Comparison of ENCODE assay signal across 9 cellular contexts in the genomic region with DNA sequence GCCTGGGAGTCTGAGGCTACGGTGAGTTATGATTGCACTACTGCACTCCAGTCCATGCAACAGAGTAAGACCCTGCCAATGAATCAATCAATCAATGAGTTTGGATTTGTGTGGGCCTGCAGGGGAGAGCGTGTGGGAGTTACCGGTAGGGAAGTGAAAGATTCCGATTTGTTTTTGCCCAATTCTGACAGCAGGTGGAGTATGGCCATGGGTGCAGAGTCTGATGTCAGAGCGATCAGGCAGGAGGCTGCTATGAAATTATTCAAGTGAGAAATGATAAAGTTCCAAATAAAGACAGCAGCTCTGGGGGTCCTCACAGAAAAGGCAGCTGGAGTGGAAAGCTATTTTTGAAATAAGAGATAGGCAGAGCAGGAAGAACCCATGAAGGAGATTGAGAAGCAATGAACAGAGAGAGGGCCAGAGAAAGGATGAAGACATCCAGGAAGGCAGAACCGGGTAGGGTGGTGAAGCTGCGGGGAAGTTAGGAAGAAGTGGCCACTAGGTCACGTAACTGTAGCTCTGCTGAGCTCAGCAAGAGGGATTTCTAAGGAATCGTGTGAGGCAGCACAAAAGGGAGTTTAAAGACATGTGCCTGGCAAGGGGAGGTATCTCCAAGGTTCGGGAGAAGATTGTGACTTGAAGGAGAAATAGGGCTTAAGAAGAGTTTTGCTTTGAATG.
DNase-seq lines count a peak whose midpoint lies in the region; ATAC-seq and TF ChIP-seq lines count a peak whose summit lies in the region.
"Had no signal": no experiment of that assay in that cellular context is flagged by ENCODE, and none has a peak within 500 bp of the region (broad histone marks: within the 10 kb centered on the region; RNA-seq: fewer than 3 reads in every experiment).

No MANE protein-coding gene starts in this region.

- H3K9me3 ChIP-seq in colonic mucosa (no peaks in the 10 kb centered on the region), ovary (no peaks in the 10 kb centered on the region)
- no peaks in the 10 kb centered on the region for H3K9me3 ChIP-seq in CD8-positive, alpha-beta memory T cell (ENCODE audit: low read length)

- H3K27me3 Mint-ChIP-seq in HFFc6 (ENCODE audit: insufficient read depth), result no peaks in the 10 kb centered on the region; the same call in 1 of the 2 replicates
- peaks cover 2 to 3% of the 10 kb centered on the region in 2 donors for H3K27me3 Mint-ChIP-seq in CD8-positive, alpha-beta memory T cell

- H3K27ac ChIP-seq in colonic mucosa (no peak overlapping the region), ovary (no peak overlapping the region)
- H3K27ac ChIP-seq in CD8-positive, alpha-beta memory T cell (ENCODE audit: low read depth, low read length), result no peak overlapping the region

- no peaks in the 10 kb centered on the region for H3K36me3 Mint-ChIP-seq in HFFc6 (ENCODE audit: low read depth)
- H3K36me3 Mint-ChIP-seq in CD8-positive, alpha-beta memory T cell, result no peaks in the 10 kb centered on the region

- no peaks in the 10 kb centered on the region for H3K9me3 Mint-ChIP-seq in HFFc6
- H3K9me3 Mint-ChIP-seq in CD8-positive, alpha-beta memory T cell, result peaks cover 0 to 2% (median 0%) of the 10 kb centered on the region in 5 donors

- no peaks in the 10 kb centered on the region for H3K36me3 ChIP-seq in colonic mucosa
- H3K36me3 ChIP-seq in CD8-positive, alpha-beta memory T cell (ENCODE audit: insufficient read depth, low read length), result no peaks in the 10 kb centered on the region
- H3K36me3 ChIP-seq in ovary, result no peaks in the 10 kb centered on the region

- TF ChIP-seq POLR2A in ovary (IDR thresholded peaks at IDR 0.05), result no peak

- TF ChIP-seq CTCF in HFFc6 (IDR thresholded peaks at IDR 0.05), result peak; percentile 66
- peak; percentile 27 for TF ChIP-seq CTCF in colonic mucosa (IDR thresholded peaks at IDR 0.05)
- TF ChIP-seq CTCF in ovary (IDR thresholded peaks at IDR 0.05), result no peak

- H3K4me1 ChIP-seq in colonic mucosa (no peaks in the 10 kb centered on the region), ovary (ENCODE audit: insufficient read depth) (no peaks in the 10 kb centered on the region)
- H3K4me1 ChIP-seq in CD8-positive, alpha-beta memory T cell (ENCODE audit: insufficient read depth, low read length), result no peaks in the 10 kb centered on the region

- POLR2A ChIA-PET in CD8-positive, alpha-beta memory T cell (lab: Charles Lee), result no interaction called here

- H3K4me3 ChIP-seq in colonic mucosa (no peak overlapping the region), ovary (no peak overlapping the region)
- no peak overlapping the region for H3K4me3 ChIP-seq in CD8-positive, alpha-beta memory T cell (ENCODE audit: low read length)

- CTCF ChIA-PET in CD8-positive, alpha-beta memory T cell (lab: Charles Lee), result interaction anchor here (1.5 kb wide), 1 partner anchor 20 kb away, joined by 3 read pairs; no protein-coding TSS in a partner anchor

- no peak overlapping the region for H3K9ac ChIP-seq in colonic mucosa (ENCODE audit: low read depth in 2 of 2, low read length in 2 of 2)

- ATAC-seq in GM19455 (IDR thresholded peaks at IDR 0.05; ENCODE audit: unreplicated experiment), result no peak

- DNase-seq in Ammon's horn (ENCODE audit: low spot score) (peak; percentile 68), HFFc6 (peak; percentile 32), colonic mucosa (peak; percentile 39), medulla oblongata (ENCODE audit: extremely low spot score) (peak; percentile 64), DMS153 (lab: John Stamatoyannopoulos, UW) (no peak), ovary (no peak)
- no peak for DNase-seq in CD8-positive, alpha-beta memory T cell
- DNase-seq: stimulated activated CD4-positive, alpha-beta T cell treated with anti-CD3 and anti-CD28 coated beads, Interleukin-4, amount 100 ng/mL, for 1 hour had no signal

- H3K27ac Mint-ChIP-seq in HFFc6, result no peak overlapping the region
- H3K27ac Mint-ChIP-seq in CD8-positive, alpha-beta memory T cell, result no peak overlapping the region

- no peak for TF ChIP-seq EP300 in ovary (IDR thresholded peaks at IDR 0.05)

- H3K4me1 Mint-ChIP-seq in HFFc6 (ENCODE audit: low read depth), result no peaks in the 10 kb centered on the region
- no peaks in the 10 kb centered on the region for H3K4me1 Mint-ChIP-seq in CD8-positive, alpha-beta memory T cell

- 35 to 42% (median 38%) methylated on average over 10 of the region's 10 CpGs for WGBS in ovary, 3 donors

- H3K27me3 ChIP-seq in colonic mucosa, result no peaks in the 10 kb centered on the region
- H3K27me3 ChIP-seq in CD8-positive, alpha-beta memory T cell (ENCODE audit: insufficient read depth, low read length, poor library complexity, severe bottlenecking), result no peaks in the 10 kb centered on the region
- H3K27me3 ChIP-seq in ovary, result no peaks in the 10 kb centered on the region

- no peak overlapping the region for H3K4me3 Mint-ChIP-seq in HFFc6
- H3K4me3 Mint-ChIP-seq in CD8-positive, alpha-beta memory T cell, result no peak overlapping the region

- intact Hi-C loops in colonic mucosa (cut with DNase I) (loop anchor here (2.0 to 5.0 kb wide), 2 partner anchors 40 to 107 kb away; no protein-coding TSS in a partner anchor), ovary (cut with DNase I) (loop anchor here in 1 of 4 donors (10.0 kb wide), 1 partner anchor 113 kb away; a partner anchor contains a TSS)

Comparison
In these comparisons a context has a peak if more than half of its experiments do, and no peak if none do; other contexts are left out.
1. DNase-seq: peak in Ammon's horn (single experiment), HFFc6 (single experiment), colonic mucosa (single experiment) and medulla oblongata (single experiment); none in CD8-positive, alpha-beta memory T cell (0 of 5), DMS153 (single experiment) and ovary (0 of 5).
2. CTCF ChIP-seq: peak in HFFc6 (single experiment) and colonic mucosa (single experiment); none in ovary (0 of 3).